In genomic region chr15:74955017-74955416, GRCh38 we compare ENCODE assay signal across 9 cellular contexts. TPM values are rescaled to one million over a fixed set of nuclear protein-coding genes. Genes with fewer than 3 reads are reported as not detected.
DNase-seq lines count a peak whose midpoint lies in the region; ATAC-seq and TF ChIP-seq lines count a peak whose summit lies in the region.
"Had no signal": no experiment of that assay in that cellular context is flagged by ENCODE, and none has a peak within 500 bp of the region (broad histone marks: within the 10 kb centered on the region; RNA-seq: fewer than 3 reads in every experiment).

No MANE protein-coding gene starts in this region.

- H3K36me3 ChIP-seq in endodermal cell (ENCODE audit: control insufficient read depth, insufficient read depth, low read length) (no peaks in the 10 kb centered on the region), psoas muscle (ENCODE audit: insufficient read depth in 1 of 2, low read depth in 1 of 2) (no peaks in the 10 kb centered on the region)

- peaks cover 35% of the 10 kb centered on the region for H3K4me1 Mint-ChIP-seq in endodermal cell

- no peaks in the 10 kb centered on the region for H3K9me3 Mint-ChIP-seq in endodermal cell

- peak overlapping the region; percentile 34 for H3K9ac ChIP-seq in endodermal cell (ENCODE audit: extremely low read depth, low read length, poor library complexity, severe bottlenecking)

- ATAC-seq in psoas muscle (no peak), HG03432 (IDR thresholded peaks at IDR 0.05; ENCODE audit: unreplicated experiment) (no peak), GM19452 (IDR thresholded peaks at IDR 0.05; ENCODE audit: unreplicated experiment) (no peak)

- 63 to 74% methylated on average over 5 to 8 of the region's 8 CpGs for WGBS in endodermal cell (ENCODE audit: insufficient coverage in 1 of 2, insufficient read length in 1 of 2), 2 experiments
- WGBS in psoas muscle, 3 donors: 76 to 86% (median 78%) methylated on average over 5 to 8 of the region's 8 CpGs

- H3K9me3 ChIP-seq in endodermal cell (ENCODE audit: control insufficient read depth, low read length) (no peaks in the 10 kb centered on the region), psoas muscle (no peaks in the 10 kb centered on the region)

- intact Hi-C loops in psoas muscle (cut with DNase I): loop anchor here (5.0 to 10.0 kb wide), 3 partner anchors 320 to 580 kb away; no protein-coding TSS in a partner anchor

- no peak overlapping the region for H3K27ac ChIP-seq in endodermal cell (ENCODE audit: low read depth, low read length)
- H3K27ac ChIP-seq in psoas muscle: no peak overlapping the region
- H3K27ac ChIP-seq: 22Rv1 had no signal

- DNase-seq in DMS 273 (lab: John Stamatoyannopoulos, UW; ENCODE audit: unreplicated experiment) (peak; percentile 41), DMS 273 treated with DMSO at 0.1 percent for 48 hours (lab: John Stamatoyannopoulos, UW) (no peak), RPMI8226 (peak; percentile 4), endodermal cell (no peak), psoas muscle (no peak), COLO829 (ENCODE audit: low spot score) (no peak)

- peak overlapping the region; percentile 63 for H3K4me3 Mint-ChIP-seq in endodermal cell

- H3K4me3 ChIP-seq in endodermal cell (ENCODE audit: low read length): peak overlapping the region; percentile 86
- H3K4me3 ChIP-seq in psoas muscle: peak overlapping the region; percentile 72

- no peak overlapping the region for H3K27ac Mint-ChIP-seq in endodermal cell

- TF ChIP-seq CTCF in endodermal cell (conservative IDR thresholded peaks at IDR 0.05) (no peak), psoas muscle (IDR thresholded peaks at IDR 0.05) (no peak)

- no peaks in the 10 kb centered on the region for H3K36me3 Mint-ChIP-seq in endodermal cell (ENCODE audit: low read depth)

- H3K4me1 ChIP-seq in endodermal cell (ENCODE audit: control insufficient read depth, insufficient read depth, low read length): peaks cover 12% of the 10 kb centered on the region
- H3K4me1 ChIP-seq in psoas muscle: peaks cover 31% of the 10 kb centered on the region

- peaks cover 41% of the 10 kb centered on the region for H3K27me3 ChIP-seq in endodermal cell (ENCODE audit: control insufficient read depth, insufficient read depth, low read length, poor library complexity, severe bottlenecking)
- peaks cover 0 to 50% (median 15%) of the 10 kb centered on the region in 3 donors for H3K27me3 ChIP-seq in psoas muscle (ENCODE audit: insufficient read depth in 3 of 3, low read length in 2 of 3)

- peaks cover 48% of the 10 kb centered on the region for H3K27me3 Mint-ChIP-seq in endodermal cell (ENCODE audit: insufficient read depth)

RNA-seq across cellular contexts. Expression of gene RPP25, which starts 1.6 kb away (rescaled TPM):
- total RNA-seq in endodermal cell (1 to 10 TPM; 4.6 to 9.9 TPM), psoas muscle (1 to 10 TPM in 3 of 4 donors, under 1 TPM in 1; 0.64 to 1.9 (median 1.4) TPM)
- polyA plus RNA-seq in endodermal cell (2013, experiment 1 of 2): 5.6 TPM
- polyA plus RNA-seq in endodermal cell (2013, experiment 2 of 2): 4.5 TPM
- polyA plus RNA-seq in psoas muscle: 10 to 100 TPM in 1 of 3 donors, 1 to 10 TPM in 2; 1.7 to 11.6 (median 2.3) TPM

RNA-seq across cellular contexts. Expression of gene COX5A, which starts 17.1 kb away (rescaled TPM):
- total RNA-seq in endodermal cell (100 to 1,000 TPM; 243 to 279 TPM), psoas muscle (100 to 1,000 TPM; 635 to 910 (median 767) TPM)
- polyA plus RNA-seq in endodermal cell (2013, experiment 1 of 2): 279 TPM
- 257 TPM for polyA plus RNA-seq in endodermal cell (2013, experiment 2 of 2)
- 1,000 to 10,000 TPM in 2 of 3 donors, 100 to 1,000 TPM in 1; 974 to 1,651 (median 1,366) TPM for polyA plus RNA-seq in psoas muscle

RNA-seq across cellular contexts. Expression of gene SCAMP5, which starts 40.3 kb away (rescaled TPM):
- total RNA-seq in endodermal cell: 10 to 100 TPM; 21.9 to 33.5 TPM
- 19.6 TPM for polyA plus RNA-seq in endodermal cell (2013, experiment 1 of 2)
- polyA plus RNA-seq in endodermal cell (2013, experiment 2 of 2): 13.5 TPM
- 1 to 10 TPM in 1 of 4 donors, under 1 TPM in 2, not detected in 1; 0.23 to 6.3 (median 0.97) TPM for total RNA-seq in psoas muscle
- polyA plus RNA-seq in psoas muscle: 1 to 10 TPM in 1 of 3 donors, under 1 TPM in 2; 0.03 to 2.1 (median 0.16) TPM

RNA-seq across cellular contexts. Expression of gene FAM219B, which starts 48.4 kb away (rescaled TPM):
- total RNA-seq in endodermal cell (100 to 1,000 TPM; 109 to 112 TPM), psoas muscle (10 to 100 TPM; 41.0 to 78.0 (median 53.7) TPM)
- polyA plus RNA-seq in endodermal cell (2013, experiment 1 of 2): 75.1 TPM
- 64.5 TPM for polyA plus RNA-seq in endodermal cell (2013, experiment 2 of 2)
- polyA plus RNA-seq in psoas muscle: 10 to 100 TPM; 26.5 to 48.4 (median 27.2) TPM

Comparison
In these comparisons a context has a peak if more than half of its experiments do, and no peak if none do; other contexts are left out.
1. DNase-seq: peak in DMS 273 (single experiment) and RPMI8226 (single experiment); none in DMS 273 treated with DMSO at 0.1 percent for 48 hours (single experiment), endodermal cell (single experiment), psoas muscle (0 of 2) and COLO829 (single experiment).